In genomic region chr11:75024764-75025211, GRCh38 we compare ENCODE assay signal across 23 cellular contexts. TPM values are rescaled to one million over a fixed set of nuclear protein-coding genes. Genes with fewer than 3 reads are reported as not detected.
DNase-seq lines count a peak whose midpoint lies in the region; ATAC-seq lines count a peak whose summit lies in the region.
"Had no signal": no experiment of that assay in that cellular context is flagged by ENCODE, and none has a peak within 500 bp of the region (broad histone marks: within the 10 kb centered on the region; RNA-seq: fewer than 3 reads in every experiment).

No MANE protein-coding gene starts in this region.

- intact Hi-C loops in Right ventricle myocardium inferior (cut with DNase I) = no loop called here

- DNase-seq in NCI-H2227 (lab: John Stamatoyannopoulos, UW; ENCODE audit: unreplicated experiment) (peak; percentile 14), NCI-H2227 treated with DMSO at 0.1 percent for 48 hours (lab: John Stamatoyannopoulos, UW) (no peak), SK-N-DZ (ENCODE audit: low spot score) (peak; percentile 81), inferior parietal cortex (ENCODE audit: extremely low spot score) (peak; percentile 23), superior temporal gyrus (ENCODE audit: extremely low spot score) (peak; percentile 60), Right ventricle myocardium inferior (ENCODE audit: missing footprints) (no peak)
- DNase-seq: activated CD4-positive, alpha-beta T cell treated with anti-CD3 and anti-CD28 coated beads, Interleukin-2, amount 50 U/mL, for 4 hours; activated CD8-positive, alpha-beta memory T cell treated with anti-CD3 and anti-CD28 coated beads, Interleukin-2, amount 50 U/mL, for 4 hours; activated naive CD8-positive, alpha-beta T cell treated with anti-CD3 and anti-CD28 coated beads, Interleukin-2, amount 10 ng/mL, durations not matched to agents 7 days and 5 days; cerebellar nuclear complex; effector CD4-positive, alpha-beta T cell; erythroblast; HCEC 1CT; IMR-90; kidney glomerular epithelial cell; naive B cell; NCI-H345; right lobe of liver; RPMI8226; stomach; upper lobe of right lung had no signal

- no peak for ATAC-seq in Right ventricle myocardium inferior
- ATAC-seq in GM19452 (IDR thresholded peaks at IDR 0.05; ENCODE audit: unreplicated experiment) = no peak
- no peak for ATAC-seq in HG02885 (IDR thresholded peaks at IDR 0.05; ENCODE audit: poor library complexity, unreplicated experiment)
- ATAC-seq: upper lobe of right lung had no signal

RNA-seq across cellular contexts. Expression of gene NEU3, which starts 36.1 kb away (rescaled TPM):
- polyA plus RNA-seq in SK-N-DZ (2014; cell fraction: cytosol; rRNA removed) = 13.5 and 19.4 TPM in 2 replicates
- 12.5 and 13.2 TPM in 2 replicates for polyA plus RNA-seq in SK-N-DZ (2014; cell fraction: nucleus; rRNA removed)
- 4.5 TPM for total RNA-seq in Right ventricle myocardium inferior

Comparison
In these comparisons a context has a peak if more than half of its experiments do, and no peak if none do; other contexts are left out.
1. DNase-seq: peak in NCI-H2227 (single experiment), SK-N-DZ (single experiment), inferior parietal cortex (single experiment) and superior temporal gyrus (single experiment); none in NCI-H2227 treated with DMSO at 0.1 percent for 48 hours (single experiment) and Right ventricle myocardium inferior (single experiment).